Comparison of ENCODE assay signal across 3 cellular contexts in genomic region chr10:82865366-82865765, GRCh38.
"Had no signal": no experiment of that assay in that cellular context is flagged by ENCODE, and none has a peak within 500 bp of the region (broad histone marks: within the 10 kb centered on the region; RNA-seq: fewer than 3 reads in every experiment).

No MANE protein-coding gene starts in this region.

- ATAC-seq: GM12878 had no signal

- DNase-seq: GDM1, GF-D8 had no signal

- H3K4me3 ChIP-seq: GM12878 had no signal
